Comparison of ENCODE assay signal across 8 cellular contexts in the genomic region with DNA sequence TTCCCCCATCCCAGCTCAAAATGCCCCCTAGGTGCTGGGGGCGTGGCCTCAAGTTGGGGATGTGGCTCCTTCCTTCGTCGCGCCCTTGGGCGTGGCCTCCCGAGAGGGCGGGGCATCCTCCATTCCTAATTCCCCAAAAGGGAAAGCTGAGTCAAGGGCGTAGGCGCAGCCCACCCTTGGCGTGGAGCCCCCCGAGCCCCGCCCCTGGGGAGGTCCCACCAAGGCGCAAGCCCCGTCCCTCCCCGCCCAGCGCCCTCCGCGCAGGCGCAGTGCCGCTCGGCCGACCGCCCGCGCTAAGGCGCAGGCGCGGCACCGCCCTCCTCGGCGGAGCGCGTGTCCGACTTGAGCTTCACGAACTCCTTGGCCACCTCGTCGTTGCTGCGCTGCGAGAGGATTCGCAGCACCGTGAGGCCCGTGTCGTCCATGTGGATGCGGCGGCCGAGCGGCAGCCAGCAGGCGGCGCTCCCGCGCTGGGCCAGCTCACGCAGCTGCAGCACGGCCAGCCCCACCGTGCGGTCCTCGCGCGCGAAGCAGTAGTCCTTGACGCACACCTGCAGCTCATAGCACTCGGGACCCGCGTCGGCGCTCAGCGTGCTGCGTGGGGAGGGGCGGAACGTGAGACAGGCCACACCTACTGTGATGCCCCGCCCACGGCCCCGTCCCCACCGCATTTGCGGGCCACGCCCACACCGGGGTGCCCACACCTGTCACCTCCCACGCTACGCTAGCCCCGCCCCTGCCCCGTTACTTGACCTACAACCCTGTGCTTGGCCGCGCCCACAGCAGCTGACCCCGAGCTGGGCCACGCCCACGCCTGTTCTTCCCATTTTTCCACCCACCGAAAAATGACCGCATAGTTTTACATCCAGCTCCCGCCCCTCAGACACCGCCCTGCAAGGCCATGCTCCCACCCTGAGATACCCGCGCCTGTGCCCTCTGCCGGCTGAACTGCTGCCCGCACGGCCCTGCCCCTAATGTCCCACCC. TPM values are rescaled to one million over a fixed set of nuclear protein-coding genes. Genes with fewer than 3 reads are reported as not detected.
DNase-seq lines count a peak whose midpoint lies in the region; ATAC-seq and TF ChIP-seq lines count a peak whose summit lies in the region.

No MANE protein-coding gene starts in this region.

- peak overlapping the region; percentile 15 for H3K4me3 ChIP-seq in AG09309 (ENCODE audit: control insufficient read depth, low read depth, low read length)
- H3K4me3 ChIP-seq in fibroblast of the aortic adventitia (ENCODE audit: low read depth, low read length) = peak overlapping the region; percentile 53
- H3K4me3 ChIP-seq in neural cell (ENCODE audit: low read length) = peak overlapping the region; percentile 68

- TF ChIP-seq CTCF in AG09309 (IDR thresholded peaks at IDR 0.05; ENCODE audit: control insufficient read depth, insufficient read depth, low read depth, low read length, missing control alignments) = peak; percentile 40
- TF ChIP-seq CTCF in fibroblast of the aortic adventitia (IDR thresholded peaks at IDR 0.05; ENCODE audit: insufficient read depth, low read length) = peak; percentile 33
- peak; percentile 89 for TF ChIP-seq CTCF in neural cell (IDR thresholded peaks at IDR 0.05; ENCODE audit: poor library complexity, severe bottlenecking)

- peak overlapping the region; percentile 90 to 91 for H3K4me3 Mint-ChIP-seq in activated T-cell treated with anti-CD3 and anti-CD28 coated beads, Interleukin-2, amount 50 U/mL, for 72 hours
- peak overlapping the region; percentile 85 to 86 for H3K4me3 Mint-ChIP-seq in stimulated activated naive CD8-positive, alpha-beta T cell treated with anti-CD3 and anti-CD28 coated beads, Interleukin-15, amount 100 ng/mL, for 72 hours

- no peaks in the 10 kb centered on the region for H4K20me1 ChIP-seq in neural cell (ENCODE audit: insufficient read depth)

- no peak overlapping the region for H3K4me2 ChIP-seq in neural cell (ENCODE audit: low read length)

- peaks cover 0 to 1% of the 10 kb centered on the region in 2 donors for H3K9me3 Mint-ChIP-seq in activated T-cell treated with anti-CD3 and anti-CD28 coated beads, Interleukin-2, amount 50 U/mL, for 72 hours
- H3K9me3 Mint-ChIP-seq in stimulated activated naive CD8-positive, alpha-beta T cell treated with anti-CD3 and anti-CD28 coated beads, Interleukin-15, amount 100 ng/mL, for 72 hours = no peaks in the 10 kb centered on the region

- H3K9me2 ChIP-seq in neural cell (ENCODE audit: insufficient read depth, low read length) = no peaks in the 10 kb centered on the region

- H2AFZ ChIP-seq in neural cell (ENCODE audit: low read depth, low read length) = no peak overlapping the region

- H3K27ac ChIP-seq in neural cell (ENCODE audit: low read length) = peak overlapping the region; percentile 34

- no peak overlapping the region for H3K27ac Mint-ChIP-seq in activated T-cell treated with anti-CD3 and anti-CD28 coated beads, Interleukin-2, amount 50 U/mL, for 72 hours
- H3K27ac Mint-ChIP-seq in stimulated activated naive CD8-positive, alpha-beta T cell treated with anti-CD3 and anti-CD28 coated beads, Interleukin-15, amount 100 ng/mL, for 72 hours = peak overlapping the region; percentile 30 to 92

- ATAC-seq in GM19023 (IDR thresholded peaks at IDR 0.05; ENCODE audit: unreplicated experiment) (peak; percentile 79), HG03442 (IDR thresholded peaks at IDR 0.05; ENCODE audit: unreplicated experiment) (peak; percentile 55)
- peak; percentile 93 to 94 for ATAC-seq in activated T-cell treated with anti-CD3 and anti-CD28 coated beads, Interleukin-2, amount 50 U/mL, for 72 hours (replicated peaks in 1 of 2)
- peak; percentile 93 for ATAC-seq in stimulated activated naive CD8-positive, alpha-beta T cell treated with anti-CD3 and anti-CD28 coated beads, Interleukin-15, amount 100 ng/mL, for 72 hours

- no peak for TF ChIP-seq EP300 in neural cell (conservative IDR thresholded peaks at IDR 0.05; ENCODE audit: poor library complexity, severe bottlenecking)

- peak overlapping the region; percentile 41 for H3K9ac ChIP-seq in neural cell (ENCODE audit: low read length)

- no peaks in the 10 kb centered on the region for H3K36me3 Mint-ChIP-seq in activated T-cell treated with anti-CD3 and anti-CD28 coated beads, Interleukin-2, amount 50 U/mL, for 72 hours (ENCODE audit: insufficient read depth in 2 of 2)

- no peaks in the 10 kb centered on the region for H3K27me3 ChIP-seq in neural cell (ENCODE audit: insufficient read depth, low read depth, low read length)

- no peaks in the 10 kb centered on the region for H3K36me3 ChIP-seq in neural cell (ENCODE audit: insufficient read depth, low read length)

- H3K9me3 ChIP-seq in neural cell (ENCODE audit: low read length) = no peaks in the 10 kb centered on the region

- H3K4me1 Mint-ChIP-seq in activated T-cell treated with anti-CD3 and anti-CD28 coated beads, Interleukin-2, amount 50 U/mL, for 72 hours (ENCODE audit: low read depth) = peaks cover 11% of the 10 kb centered on the region
- peaks cover 11% of the 10 kb centered on the region for H3K4me1 Mint-ChIP-seq in stimulated activated naive CD8-positive, alpha-beta T cell treated with anti-CD3 and anti-CD28 coated beads, Interleukin-15, amount 100 ng/mL, for 72 hours

- H3K79me2 ChIP-seq in neural cell (replicated peaks; ENCODE audit: insufficient read depth, low read length) = no peaks in the 10 kb centered on the region

- H3F3A ChIP-seq in neural cell (ENCODE audit: insufficient read depth, low read length, poor library complexity, severe bottlenecking) = no peaks in the 10 kb centered on the region

- H3K27me3 Mint-ChIP-seq in activated T-cell treated with anti-CD3 and anti-CD28 coated beads, Interleukin-2, amount 50 U/mL, for 72 hours (ENCODE audit: low read depth) = peaks cover 39% of the 10 kb centered on the region
- H3K27me3 Mint-ChIP-seq in stimulated activated naive CD8-positive, alpha-beta T cell treated with anti-CD3 and anti-CD28 coated beads, Interleukin-15, amount 100 ng/mL, for 72 hours = peaks cover 38% of the 10 kb centered on the region

- DNase-seq in AG09309 (ENCODE audit: low read depth) (no peak), OCI-M1 (lab: John Stamatoyannopoulos, UW) (peak; percentile 95), fibroblast of the aortic adventitia (ENCODE audit: low read depth) (peak; percentile 60)
- DNase-seq in activated T-cell treated with anti-CD3 and anti-CD28 coated beads, Interleukin-2, amount 50 U/mL, for 72 hours = peak; percentile 89
- peak; percentile 87 to 88 for DNase-seq in stimulated activated naive CD8-positive, alpha-beta T cell treated with anti-CD3 and anti-CD28 coated beads, Interleukin-15, amount 100 ng/mL, for 72 hours

- peak; percentile 64 for TF ChIP-seq RAD21 in neural cell (conservative IDR thresholded peaks at IDR 0.05)

TF ChIP-seq in neural cell, 6 proteins besides CTCF, POLR2A, EP300 and RAD21:
- TF ChIP-seq SMC3 (conservative IDR thresholded peaks at IDR 0.05; ENCODE audit: poor library complexity) (peak; percentile 75), TAF1 (IDR thresholded peaks at IDR 0.05; ENCODE audit: low read depth) (no peak), POLR2AphosphoS5 (IDR thresholded peaks at IDR 0.05) (no peak), MXI1 (conservative IDR thresholded peaks at IDR 0.05; ENCODE audit: poor library complexity, severe bottlenecking) (peak; percentile 78), EZH2 (IDR thresholded peaks at IDR 0.05; ENCODE audit: borderline replicate concordance, insufficient read depth, low read length, poor library complexity, severe bottlenecking) (no peak)

RNA-seq across cellular contexts. Expression of a gene that starts 50.6 kb away (rescaled TPM):
- 10 to 100 TPM; 38.3 to 46.3 TPM for total RNA-seq in activated T-cell treated with anti-CD3 and anti-CD28 coated beads, Interleukin-2, amount 50 U/mL, for 72 hours
- total RNA-seq in fibroblast of the aortic adventitia (ENCODE audit: low replicate concordance) = 62.5 and 93.1 TPM in 2 replicates
- 18.8 and 26.4 TPM in 2 replicates for polyA plus RNA-seq in neural cell
- 17.0 and 18.3 TPM in 2 replicates for polyA minus RNA-seq in neural cell

Comparison
In these comparisons a context has a peak if more than half of its experiments do, and no peak if none do; other contexts are left out.
1. H3K4me3 ChIP-seq: peak in every context shown above with its lines; median percentile 68 in neural cell; 53 in fibroblast of the aortic adventitia; 15 in AG09309.
2. CTCF ChIP-seq: peak in every context shown above with its lines; median percentile 89 in neural cell; 40 in AG09309; 33 in fibroblast of the aortic adventitia.